Comparison of ENCODE assay signal across 10 cellular contexts in genomic region chr7:618539-619355, GRCh38.
A peak's percentile ranks its signal among the peaks of the same experiment; 100 is the strongest.
DNase-seq lines count a peak whose midpoint lies in the region; ATAC-seq and TF ChIP-seq lines count a peak whose summit lies in the region.
"Had no signal": no experiment of that assay in that cellular context is flagged by ENCODE, and none has a peak within 500 bp of the region (broad histone marks: within the 10 kb centered on the region; RNA-seq: fewer than 3 reads in every experiment).

No MANE protein-coding gene starts in this region.

- H4K20me1 ChIP-seq in BLaER1, result no peaks in the 10 kb centered on the region

- TF ChIP-seq CTCF in Peyer's patch (IDR thresholded peaks at IDR 0.05) (no peak), mucosa of descending colon (IDR thresholded peaks at IDR 0.05) (no peak)

- no peak for TF ChIP-seq POLR2A in Peyer's patch (IDR thresholded peaks at IDR 0.05)

- 0 out of 2 replicates have a peak overlapping the region, but pooled peaks have one; percentile 20 for H3K4me3 ChIP-seq in BLaER1
- peak overlapping the region in 1 of 4 donors; percentile 47 for H3K4me3 ChIP-seq in Peyer's patch
- H3K4me3 ChIP-seq in mucosa of descending colon, result no peak overlapping the region

- H3K4me2 ChIP-seq in BLaER1, result peak overlapping the region; percentile 86

- DNase-seq in Peyer's patch (peak in 2 of 3 donors; percentile 62 to 85), mucosa of descending colon (peak; percentile 69 to 79 (median 71)), kidney glomerular epithelial cell (lab: John Stamatoyannopoulos, UW) (no peak), NCI-H128 (lab: John Stamatoyannopoulos, UW; ENCODE audit: unreplicated experiment) (no peak)
- DNase-seq in activated T-helper 9 cell treated with anti-CD3 and anti-CD28 coated beads, Interleukin-2, amount 50 U/mL, for 16 hours (ENCODE audit: low read depth), result peak; percentile 41
- DNase-seq: Caco-2, NCI-H1092 had no signal

- peaks cover 62% of the 10 kb centered on the region for H3K4me1 ChIP-seq in BLaER1
- peaks cover 0 to 24% (median 6%) of the 10 kb centered on the region in 4 donors for H3K4me1 ChIP-seq in Peyer's patch
- H3K4me1 ChIP-seq in mucosa of descending colon (ENCODE audit: low read depth), result peaks cover 26% of the 10 kb centered on the region

- intact Hi-C loops in mucosa of descending colon (cut with DNase I, micrococcal nuclease), result no loop called here

- H3K27me3 ChIP-seq in BLaER1 (no peaks in the 10 kb centered on the region), Peyer's patch (no peaks in the 10 kb centered on the region)

- peak overlapping the region; percentile 12; the same call in 1 of the 2 replicates for H3K9ac ChIP-seq in BLaER1

- peak; percentile 74 for ATAC-seq in mucosa of descending colon
- ATAC-seq in GM21367 (IDR thresholded peaks at IDR 0.05; ENCODE audit: unreplicated experiment), result no peak
- no peak for ATAC-seq in GM21723 (IDR thresholded peaks at IDR 0.05; ENCODE audit: unreplicated experiment)

- H3K27ac ChIP-seq in BLaER1, result peak overlapping the region; percentile 73
- H3K27ac ChIP-seq in Peyer's patch, result peak overlapping the region; percentile 17 to 95 (median 80)

- H3K9me3 ChIP-seq in BLaER1 (peaks cover 30% of the 10 kb centered on the region), Peyer's patch (peaks cover 0 to 4% (median 0%) of the 10 kb centered on the region in 4 donors), mucosa of descending colon (peaks cover 10% of the 10 kb centered on the region)

- H3K36me3 ChIP-seq in BLaER1, result peaks cover 9% of the 10 kb centered on the region; the same call in 1 of the 2 replicates
- H3K36me3 ChIP-seq in Peyer's patch, result no peaks in the 10 kb centered on the region
- H3K36me3 ChIP-seq in mucosa of descending colon (ENCODE audit: low read depth), result no peaks in the 10 kb centered on the region

Comparison
In these comparisons a context has a peak if more than half of its experiments do, and no peak if none do; other contexts are left out.
1. DNase-seq: peak in Peyer's patch (2 of 3), activated T-helper 9 cell treated with anti-CD3 and anti-CD28 coated beads, Interleukin-2, amount 50 U/mL, for 16 hours (single experiment) and mucosa of descending colon (3 of 3); none in kidney glomerular epithelial cell (single experiment) and NCI-H128 (single experiment).